24 cellular contexts compared by ENCODE assay signal in the genomic region with DNA sequence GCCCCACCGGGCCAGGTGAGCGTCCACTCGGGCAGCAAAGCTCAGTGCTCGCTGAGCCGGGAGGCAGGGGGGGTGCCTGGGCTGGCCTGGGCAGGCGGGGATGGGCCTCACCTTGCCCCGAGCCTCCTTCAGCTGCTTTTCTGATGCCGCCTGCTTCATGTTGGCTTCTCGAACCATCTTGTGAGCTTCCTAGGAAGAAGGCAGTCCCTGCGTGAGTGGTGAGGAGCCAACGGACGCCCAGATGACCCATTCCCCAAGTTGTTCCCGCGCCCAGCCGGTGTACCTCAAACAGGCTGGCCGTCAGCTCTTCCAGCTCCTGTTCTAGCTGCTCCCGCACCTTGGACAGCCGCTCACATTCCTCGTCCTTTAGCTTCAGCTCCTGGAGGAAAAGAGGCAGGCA. TPM values are rescaled to one million over a fixed set of nuclear protein-coding genes. Genes with fewer than 3 reads are reported as not detected.
DNase-seq lines count a peak whose midpoint lies in the region; ATAC-seq and TF ChIP-seq lines count a peak whose summit lies in the region.
"Had no signal": no experiment of that assay in that cellular context is flagged by ENCODE, and none has a peak within 500 bp of the region (broad histone marks: within the 10 kb centered on the region; RNA-seq: fewer than 3 reads in every experiment).

No MANE protein-coding gene starts in this region.

- no peak overlapping the region for H3K27ac ChIP-seq in mesenchymal stem cell (ENCODE audit: low read length, poor library complexity, severe bottlenecking)
- H3K27ac ChIP-seq in psoas muscle: no peak overlapping the region
- H3K27ac ChIP-seq: 22Rv1, SK-N-MC had no signal

- no peaks in the 10 kb centered on the region for H3K79me1 ChIP-seq in mesenchymal stem cell (replicated peaks; ENCODE audit: low read length, poor library complexity, severe bottlenecking)

- POLR2A ChIA-PET in activated naive CD8-positive, alpha-beta T cell treated with anti-CD3 and anti-CD28 coated beads, Interleukin-2, amount 10 ng/mL, durations not matched to agents 7 days and 5 days (lab: Charles Lee): interaction anchor here (0.9 kb wide), 1 partner anchor 60 kb away, joined by 3 read pairs; a partner anchor contains a TSS

- intact Hi-C loops in psoas muscle (cut with DNase I): no loop called here

- no peak overlapping the region for H2BK5ac ChIP-seq in mesenchymal stem cell (ENCODE audit: low read depth, low read length, poor library complexity, severe bottlenecking)

- no peak overlapping the region for H3K4me3 Mint-ChIP-seq in activated naive CD8-positive, alpha-beta T cell treated with anti-CD3 and anti-CD28 coated beads, Interleukin-2, amount 10 ng/mL, durations not matched to agents 7 days and 5 days
- no peak overlapping the region for H3K4me3 Mint-ChIP-seq in activated naive CD8-positive, alpha-beta T cell treated with anti-CD3 and anti-CD28 coated beads for 36 hours
- H3K4me3 Mint-ChIP-seq in chondrocyte (ENCODE audit: unreplicated experiment): no peak overlapping the region
- no peak overlapping the region for H3K4me3 Mint-ChIP-seq in stimulated activated naive B cell treated with anti-CD40 and anti-IgM and Interleukin-4, amounts not matched to agents 10 μg/mL and 1 μg/mL and 100 μg/mL, for 72 hours
- H3K4me3 Mint-ChIP-seq: CD4-positive, CD25-positive, alpha-beta regulatory T cell had no signal

- peak overlapping the region; percentile 39 for H2BK15ac ChIP-seq in mesenchymal stem cell (ENCODE audit: low read depth, poor library complexity, severe bottlenecking)

- H3K4me2 ChIP-seq in mesenchymal stem cell (ENCODE audit: low read length, poor library complexity, severe bottlenecking): no peak overlapping the region

- H3K36me3 ChIP-seq in mesenchymal stem cell (ENCODE audit: control insufficient read depth in 1 of 2, insufficient read depth in 2 of 2, low read depth in 1 of 2, low read length in 2 of 2) (peaks cover 0 to 51% of the 10 kb centered on the region in 2 experiments), psoas muscle (ENCODE audit: insufficient read depth in 1 of 2, low read depth in 1 of 2) (peaks cover 0 to 11% of the 10 kb centered on the region in 2 donors)

- H3K9ac ChIP-seq in mesenchymal stem cell (ENCODE audit: low read length): no peak overlapping the region

- no peak overlapping the region for H2BK120ac ChIP-seq in mesenchymal stem cell (ENCODE audit: low read depth, low read length)

- no peak for ATAC-seq in activated naive CD8-positive, alpha-beta T cell treated with anti-CD3 and anti-CD28 coated beads, Interleukin-2, amount 10 ng/mL, durations not matched to agents 7 days and 5 days (ENCODE audit: low read depth)
- no peak for ATAC-seq in psoas muscle
- ATAC-seq in stimulated activated naive B cell treated with anti-CD40 and anti-IgM and Interleukin-4, amounts not matched to agents 10 μg/mL and 1 μg/mL and 100 μg/mL, for 72 hours (replicated peaks): no peak
- no peak for ATAC-seq in GM18520 (IDR thresholded peaks at IDR 0.05; ENCODE audit: unreplicated experiment)

- 93% methylated on average over 19 of the region's 19 CpGs for WGBS in mesenchymal stem cell
- 93 to 95% (median 94%) methylated on average over 14 to 19 of the region's 19 CpGs for WGBS in psoas muscle, 3 donors

- TF ChIP-seq CTCF in chondrocyte (IDR thresholded peaks at IDR 0.05) (no peak), psoas muscle (IDR thresholded peaks at IDR 0.05) (no peak)

- H3K9me3 Mint-ChIP-seq in activated naive CD8-positive, alpha-beta T cell treated with anti-CD3 and anti-CD28 coated beads, Interleukin-2, amount 10 ng/mL, durations not matched to agents 7 days and 5 days: no peaks in the 10 kb centered on the region
- H3K9me3 Mint-ChIP-seq in activated naive CD8-positive, alpha-beta T cell treated with anti-CD3 and anti-CD28 coated beads for 36 hours: no peaks in the 10 kb centered on the region
- H3K9me3 Mint-ChIP-seq in chondrocyte (ENCODE audit: low read depth): no peaks in the 10 kb centered on the region
- no peaks in the 10 kb centered on the region for H3K9me3 Mint-ChIP-seq in stimulated activated naive B cell treated with anti-CD40 and anti-IgM and Interleukin-4, amounts not matched to agents 10 μg/mL and 1 μg/mL and 100 μg/mL, for 72 hours
- H3K9me3 Mint-ChIP-seq: CD4-positive, CD25-positive, alpha-beta regulatory T cell had no signal

- peaks cover 5% of the 10 kb centered on the region for H3K27me3 Mint-ChIP-seq in activated naive CD8-positive, alpha-beta T cell treated with anti-CD3 and anti-CD28 coated beads, Interleukin-2, amount 10 ng/mL, durations not matched to agents 7 days and 5 days
- no peaks in the 10 kb centered on the region for H3K27me3 Mint-ChIP-seq in activated naive CD8-positive, alpha-beta T cell treated with anti-CD3 and anti-CD28 coated beads for 36 hours
- H3K27me3 Mint-ChIP-seq in chondrocyte (ENCODE audit: low read depth): no peaks in the 10 kb centered on the region
- H3K27me3 Mint-ChIP-seq in stimulated activated naive B cell treated with anti-CD40 and anti-IgM and Interleukin-4, amounts not matched to agents 10 μg/mL and 1 μg/mL and 100 μg/mL, for 72 hours: peaks cover 5 to 8% of the 10 kb centered on the region in 2 donors
- H3K27me3 Mint-ChIP-seq: CD4-positive, CD25-positive, alpha-beta regulatory T cell had no signal

- no peak overlapping the region for H3K4ac ChIP-seq in mesenchymal stem cell (ENCODE audit: low read depth in 1 of 2, low read length in 2 of 2)

- H3K4me3 ChIP-seq in mesenchymal stem cell (ENCODE audit: insufficient read depth in 1 of 2, low read depth in 1 of 2, low read length in 2 of 2) (no peak overlapping the region), psoas muscle (no peak overlapping the region)
- H3K4me3 ChIP-seq: SK-N-MC had no signal

- H3K14ac ChIP-seq in mesenchymal stem cell (ENCODE audit: low read length in 2 of 2): no peak overlapping the region

- no peak overlapping the region for H2AFZ ChIP-seq in mesenchymal stem cell (ENCODE audit: low read depth, low read length)

- H4K91ac ChIP-seq in mesenchymal stem cell (ENCODE audit: low read length): no peak overlapping the region

- H3K4me1 ChIP-seq in mesenchymal stem cell (ENCODE audit: control insufficient read depth, insufficient read depth, low read depth, low read length) (peaks cover 4% of the 10 kb centered on the region), psoas muscle (no peaks in the 10 kb centered on the region)
- H3K4me1 ChIP-seq: Caco-2 had no signal

- H3K27ac Mint-ChIP-seq in activated naive CD8-positive, alpha-beta T cell treated with anti-CD3 and anti-CD28 coated beads, Interleukin-2, amount 10 ng/mL, durations not matched to agents 7 days and 5 days: peak overlapping the region; percentile 30
- H3K27ac Mint-ChIP-seq in activated naive CD8-positive, alpha-beta T cell treated with anti-CD3 and anti-CD28 coated beads for 36 hours: no peak overlapping the region
- H3K27ac Mint-ChIP-seq in chondrocyte (ENCODE audit: unreplicated experiment): no peak overlapping the region
- no peak overlapping the region for H3K27ac Mint-ChIP-seq in stimulated activated naive B cell treated with anti-CD40 and anti-IgM and Interleukin-4, amounts not matched to agents 10 μg/mL and 1 μg/mL and 100 μg/mL, for 72 hours
- H3K27ac Mint-ChIP-seq: CD4-positive, CD25-positive, alpha-beta regulatory T cell had no signal

- peaks cover 0 to 14% of the 10 kb centered on the region in 2 experiments for H3K27me3 ChIP-seq in mesenchymal stem cell (ENCODE audit: control insufficient read depth in 1 of 2, insufficient read depth in 1 of 2, low read length in 2 of 2)
- H3K27me3 ChIP-seq in psoas muscle (ENCODE audit: insufficient read depth in 3 of 3, low read length in 2 of 3): no peaks in the 10 kb centered on the region

- H3K9me3 ChIP-seq in mesenchymal stem cell (ENCODE audit: control insufficient read depth, low read length): no peaks in the 10 kb centered on the region
- no peaks in the 10 kb centered on the region for H3K9me3 ChIP-seq in psoas muscle
- H3K9me3 ChIP-seq: Caco-2 had no signal

- no peak overlapping the region for H4K8ac ChIP-seq in mesenchymal stem cell (ENCODE audit: low read length)

- H2AK5ac ChIP-seq in mesenchymal stem cell (ENCODE audit: low read length, severe bottlenecking): no peak overlapping the region

- no peak overlapping the region for H2BK12ac ChIP-seq in mesenchymal stem cell (ENCODE audit: low read length in 2 of 2)

- no peak overlapping the region for H3K23ac ChIP-seq in mesenchymal stem cell (ENCODE audit: low read length in 2 of 2)

- H3K18ac ChIP-seq in mesenchymal stem cell (ENCODE audit: low read depth in 1 of 2, low read length in 2 of 2): no peak overlapping the region

- no peaks in the 10 kb centered on the region for H3K4me1 Mint-ChIP-seq in activated naive CD8-positive, alpha-beta T cell treated with anti-CD3 and anti-CD28 coated beads, Interleukin-2, amount 10 ng/mL, durations not matched to agents 7 days and 5 days
- H3K4me1 Mint-ChIP-seq in activated naive CD8-positive, alpha-beta T cell treated with anti-CD3 and anti-CD28 coated beads for 36 hours: no peaks in the 10 kb centered on the region
- H3K4me1 Mint-ChIP-seq in chondrocyte (ENCODE audit: low read depth): no peaks in the 10 kb centered on the region
- H3K4me1 Mint-ChIP-seq in stimulated activated naive B cell treated with anti-CD40 and anti-IgM and Interleukin-4, amounts not matched to agents 10 μg/mL and 1 μg/mL and 100 μg/mL, for 72 hours: peaks cover 7 to 12% of the 10 kb centered on the region in 2 donors

- no peaks in the 10 kb centered on the region for H3K36me3 Mint-ChIP-seq in activated naive CD8-positive, alpha-beta T cell treated with anti-CD3 and anti-CD28 coated beads, Interleukin-2, amount 10 ng/mL, durations not matched to agents 7 days and 5 days
- H3K36me3 Mint-ChIP-seq in activated naive CD8-positive, alpha-beta T cell treated with anti-CD3 and anti-CD28 coated beads for 36 hours: no peaks in the 10 kb centered on the region
- peaks cover 15% of the 10 kb centered on the region for H3K36me3 Mint-ChIP-seq in chondrocyte (ENCODE audit: low read depth)
- no peaks in the 10 kb centered on the region for H3K36me3 Mint-ChIP-seq in stimulated activated naive B cell treated with anti-CD40 and anti-IgM and Interleukin-4, amounts not matched to agents 10 μg/mL and 1 μg/mL and 100 μg/mL, for 72 hours
- H3K36me3 Mint-ChIP-seq: CD4-positive, CD25-positive, alpha-beta regulatory T cell had no signal

- no peak for DNase-seq in activated naive CD8-positive, alpha-beta T cell treated with anti-CD3 and anti-CD28 coated beads, Interleukin-2, amount 10 ng/mL, durations not matched to agents 7 days and 5 days
- no peak for DNase-seq in activated naive CD8-positive, alpha-beta T cell treated with anti-CD3 and anti-CD28 coated beads for 36 hours
- peak; percentile 69 for DNase-seq in chondrocyte (ENCODE audit: low spot score)
- no peak for DNase-seq in mesenchymal stem cell
- peak; percentile 7 to 35 for DNase-seq in psoas muscle
- DNase-seq in stimulated activated naive B cell treated with anti-CD40 and anti-IgM and Interleukin-4, amounts not matched to agents 10 μg/mL and 1 μg/mL and 100 μg/mL, for 72 hours: no peak
- DNase-seq in activated CD4-positive, alpha-beta T cell treated with anti-CD3 and anti-CD28 coated beads, Interleukin-2, amount 50 U/mL, for 1 hour: no peak
- DNase-seq: AML-193; Caco-2; CD4-positive, CD25-positive, alpha-beta regulatory T cell; DMS153; GDM1; GOT3; KG1; NCI-H1694 treated with DMSO at 0.1 percent for 48 hours; NCI-H2107; NCI-H510A; NCI-H748 treated with DMSO at 0.1 percent for 48 hours; NK-92 treated with Interleukin-12 subunit alpha and Interleukin-12 subunit beta, amount 100 ng/mL, for 24 hours; SHP77 had no signal

RNA-seq across cellular contexts. Expression of a gene that starts 10.1 kb away (rescaled TPM):
- total RNA-seq in activated naive CD8-positive, alpha-beta T cell treated with anti-CD3 and anti-CD28 coated beads, Interleukin-2, amount 10 ng/mL, durations not matched to agents 7 days and 5 days: 1 to 10 TPM in 1 of 2 experiments, under 1 TPM in 1; 0.28 to 1.6 TPM
- total RNA-seq in activated naive CD8-positive, alpha-beta T cell treated with anti-CD3 and anti-CD28 coated beads for 36 hours: not detected
- 9.7 to 24.7 TPM (median 24.1 TPM) in 3 replicates for total RNA-seq in chondrocyte
- polyA plus RNA-seq in mesenchymal stem cell (2013, experiment 1 of 2): 10.9 TPM
- polyA plus RNA-seq in mesenchymal stem cell (2013, experiment 2 of 2): 10.4 TPM
- 1 to 10 TPM; 4.9 to 5.9 (median 4.9) TPM for total RNA-seq in psoas muscle
- polyA plus RNA-seq in psoas muscle: 1 to 10 TPM; 1.7 to 5.1 (median 3.5) TPM
- total RNA-seq: CD4-positive, CD25-positive, alpha-beta regulatory T cell had no signal
- polyA plus RNA-seq: CD4-positive, CD25-positive, alpha-beta regulatory T cell had no signal

RNA-seq across cellular contexts. Expression of a gene that starts 15.9 kb away (rescaled TPM):
- total RNA-seq in activated naive CD8-positive, alpha-beta T cell treated with anti-CD3 and anti-CD28 coated beads, Interleukin-2, amount 10 ng/mL, durations not matched to agents 7 days and 5 days: 1 to 10 TPM; 4.7 TPM
- 1 to 10 TPM; 5.7 to 6.4 TPM for total RNA-seq in activated naive CD8-positive, alpha-beta T cell treated with anti-CD3 and anti-CD28 coated beads for 36 hours
- total RNA-seq in chondrocyte: 206 to 263 TPM (median 255 TPM) in 3 replicates
- polyA plus RNA-seq in mesenchymal stem cell (2013, experiment 1 of 2): 65.4 TPM
- 66.5 TPM for polyA plus RNA-seq in mesenchymal stem cell (2013, experiment 2 of 2)
- total RNA-seq in psoas muscle: 100 to 1,000 TPM in 1 of 4 donors, 10 to 100 TPM in 3; 49.3 to 247 (median 57.9) TPM
- 100 to 1,000 TPM in 1 of 3 donors, 10 to 100 TPM in 2; 26.5 to 392 (median 50.9) TPM for polyA plus RNA-seq in psoas muscle

RNA-seq across cellular contexts. Expression of a gene that starts 42.9 kb away (rescaled TPM):
- total RNA-seq in activated naive CD8-positive, alpha-beta T cell treated with anti-CD3 and anti-CD28 coated beads, Interleukin-2, amount 10 ng/mL, durations not matched to agents 7 days and 5 days: under 1 TPM; 0.20 to 0.30 TPM
- 1 to 10 TPM in 1 of 2 experiments, under 1 TPM in 1; 0.58 to 1.0 TPM for total RNA-seq in activated naive CD8-positive, alpha-beta T cell treated with anti-CD3 and anti-CD28 coated beads for 36 hours
- total RNA-seq in chondrocyte: 1.3 to 4.5 TPM (median 2.8 TPM) in 3 replicates
- 2.9 TPM for polyA plus RNA-seq in mesenchymal stem cell (2013, experiment 1 of 2)
- 2.6 TPM for polyA plus RNA-seq in mesenchymal stem cell (2013, experiment 2 of 2)
- total RNA-seq in psoas muscle: 1 to 10 TPM in 2 of 4 donors, under 1 TPM in 2; 0.81 to 2.1 (median 1.2) TPM
- 1 to 10 TPM; 1.3 to 9.8 (median 1.5) TPM for polyA plus RNA-seq in psoas muscle
- total RNA-seq: Daoy had no signal

Comparison
In these comparisons a context has a peak if more than half of its experiments do, and no peak if none do; other contexts are left out.
1. DNase-seq: peak in chondrocyte (single experiment) and psoas muscle (2 of 2); none in activated naive CD8-positive, alpha-beta T cell treated with anti-CD3 and anti-CD28 coated beads, Interleukin-2, amount 10 ng/mL, durations not matched to agents 7 days and 5 days (single experiment), activated naive CD8-positive, alpha-beta T cell treated with anti-CD3 and anti-CD28 coated beads for 36 hours (single experiment), mesenchymal stem cell (single experiment), stimulated activated naive B cell treated with anti-CD40 and anti-IgM and Interleukin-4, amounts not matched to agents 10 μg/mL and 1 μg/mL and 100 μg/mL, for 72 hours (single experiment) and activated CD4-positive, alpha-beta T cell treated with anti-CD3 and anti-CD28 coated beads, Interleukin-2, amount 50 U/mL, for 1 hour (single experiment).
2. RNA of a gene that starts 15.9 kb away (total RNA-seq): 206 to 263 TPM in chondrocyte and 49.3 to 247 TPM in psoas muscle; 5.7 to 6.4 TPM in activated naive CD8-positive, alpha-beta T cell treated with anti-CD3 and anti-CD28 coated beads for 36 hours and 4.7 TPM in activated naive CD8-positive, alpha-beta T cell treated with anti-CD3 and anti-CD28 coated beads, Interleukin-2, amount 10 ng/mL, durations not matched to agents 7 days and 5 days; every median in the first group is over 4 times any median in the second.